1 cellular context compared by ENCODE assay signal in the genomic region with DNA sequence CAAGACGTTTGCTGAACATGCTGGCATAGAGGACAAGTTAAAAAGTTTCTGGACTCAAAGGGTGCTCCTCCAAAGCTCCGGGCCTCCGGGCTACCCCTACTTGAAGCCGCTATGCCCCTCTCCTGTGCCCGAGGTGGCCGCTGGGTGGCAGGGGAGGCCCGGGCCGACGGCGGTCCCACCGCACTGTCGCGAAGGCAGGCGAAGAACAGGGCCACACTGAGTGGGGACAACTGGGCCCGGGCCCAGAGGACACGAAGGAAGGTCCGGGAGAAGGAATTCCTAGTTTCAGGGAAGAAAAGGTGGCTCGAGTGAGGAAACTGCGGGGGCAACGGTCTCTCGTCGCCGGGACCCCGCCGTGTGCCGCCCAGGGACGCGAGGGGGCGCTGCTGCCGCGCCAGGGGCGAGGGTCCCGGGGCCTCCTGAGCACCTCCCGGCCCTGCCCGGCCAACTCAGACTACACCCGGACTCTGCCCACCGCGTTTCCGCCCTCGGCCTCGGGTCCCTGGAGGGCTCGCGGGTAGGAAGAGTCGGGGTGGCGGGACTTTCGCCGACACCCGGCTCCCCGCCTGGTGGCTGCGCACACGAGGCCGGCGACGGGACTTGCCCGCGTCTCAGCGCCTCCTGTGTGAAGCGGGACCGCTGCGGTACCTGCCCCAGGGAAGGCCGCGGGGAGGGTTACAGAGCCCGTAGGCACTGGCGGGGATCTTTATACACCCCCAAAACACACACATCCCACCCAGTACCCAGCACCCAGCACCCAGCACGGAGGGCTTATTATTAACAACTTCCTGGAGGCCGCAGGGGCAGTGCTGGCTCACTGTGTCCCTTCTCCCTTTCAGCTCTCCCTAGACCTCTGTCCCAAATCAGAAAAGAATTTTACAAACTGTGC.
TF ChIP-seq lines count a peak whose summit lies in the region.

No MANE protein-coding gene starts in this region.

TF ChIP-seq in HepG2, 621 proteins besides CTCF, POLR2A, EP300 and RAD21 (continues in another document):
- no peak for TF ChIP-seq ZNF772 (CRISPR knock-in tag; IDR thresholded peaks at IDR 0.05)
- TF ChIP-seq, protein P1, sequence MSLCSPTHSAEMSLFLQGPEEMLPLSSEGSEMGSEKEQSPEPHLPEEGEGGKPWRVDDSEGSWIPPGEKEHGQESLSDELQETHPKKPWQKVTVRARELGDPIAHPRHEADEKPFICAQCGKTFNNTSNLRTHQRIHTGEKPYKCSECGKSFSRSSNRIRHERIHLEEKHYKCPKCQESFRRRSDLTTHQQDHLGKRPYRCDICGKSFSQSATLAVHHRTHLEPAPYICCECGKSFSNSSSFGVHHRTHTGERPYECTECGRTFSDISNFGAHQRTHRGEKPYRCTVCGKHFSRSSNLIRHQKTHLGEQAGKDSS (CRISPR knock-in tag; IDR thresholded peaks at IDR 0.05; ENCODE audit: borderline replicate concordance, low read depth), result peak; percentile 35; the same call in 1 of the 2 replicates
- TF ChIP-seq, protein P2, sequence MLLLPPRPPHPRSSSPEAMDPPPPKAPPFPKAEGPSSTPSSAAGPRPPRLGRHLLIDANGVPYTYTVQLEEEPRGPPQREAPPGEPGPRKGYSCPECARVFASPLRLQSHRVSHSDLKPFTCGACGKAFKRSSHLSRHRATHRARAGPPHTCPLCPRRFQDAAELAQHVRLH (CRISPR knock-in tag; IDR thresholded peaks at IDR 0.05; ENCODE audit: borderline replicate concordance, low read depth), result 0 out of 2 replicates have a peak, but pooled peaks have one; percentile 35
- TF ChIP-seq, protein P3, sequence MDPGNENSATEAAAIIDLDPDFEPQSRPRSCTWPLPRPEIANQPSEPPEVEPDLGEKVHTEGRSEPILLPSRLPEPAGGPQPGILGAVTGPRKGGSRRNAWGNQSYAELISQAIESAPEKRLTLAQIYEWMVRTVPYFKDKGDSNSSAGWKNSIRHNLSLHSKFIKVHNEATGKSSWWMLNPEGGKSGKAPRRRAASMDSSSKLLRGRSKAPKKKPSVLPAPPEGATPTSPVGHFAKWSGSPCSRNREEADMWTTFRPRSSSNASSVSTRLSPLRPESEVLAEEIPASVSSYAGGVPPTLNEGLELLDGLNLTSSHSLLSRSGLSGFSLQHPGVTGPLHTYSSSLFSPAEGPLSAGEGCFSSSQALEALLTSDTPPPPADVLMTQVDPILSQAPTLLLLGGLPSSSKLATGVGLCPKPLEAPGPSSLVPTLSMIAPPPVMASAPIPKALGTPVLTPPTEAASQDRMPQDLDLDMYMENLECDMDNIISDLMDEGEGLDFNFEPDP (CRISPR knock-in tag; conservative IDR thresholded peaks at IDR 0.05), result no peak
- TF ChIP-seq, protein P4, sequence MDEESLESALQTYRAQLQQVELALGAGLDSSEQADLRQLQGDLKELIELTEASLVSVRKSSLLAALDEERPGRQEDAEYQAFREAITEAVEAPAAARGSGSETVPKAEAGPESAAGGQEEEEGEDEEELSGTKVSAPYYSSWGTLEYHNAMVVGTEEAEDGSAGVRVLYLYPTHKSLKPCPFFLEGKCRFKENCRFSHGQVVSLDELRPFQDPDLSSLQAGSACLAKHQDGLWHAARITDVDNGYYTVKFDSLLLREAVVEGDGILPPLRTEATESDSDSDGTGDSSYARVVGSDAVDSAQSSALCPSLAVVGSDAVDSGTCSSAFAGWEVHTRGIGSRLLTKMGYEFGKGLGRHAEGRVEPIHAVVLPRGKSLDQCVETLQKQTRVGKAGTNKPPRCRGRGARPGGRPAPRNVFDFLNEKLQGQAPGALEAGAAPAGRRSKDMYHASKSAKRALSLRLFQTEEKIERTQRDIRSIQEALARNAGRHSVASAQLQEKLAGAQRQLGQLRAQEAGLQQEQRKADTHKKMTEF (CRISPR knock-in tag; IDR thresholded peaks at IDR 0.05), result peak; percentile 52; the same call in 1 of the 2 replicates
- no peak for TF ChIP-seq ZNF746 (CRISPR knock-in tag; IDR thresholded peaks at IDR 0.05)
- TF ChIP-seq, protein P5, sequence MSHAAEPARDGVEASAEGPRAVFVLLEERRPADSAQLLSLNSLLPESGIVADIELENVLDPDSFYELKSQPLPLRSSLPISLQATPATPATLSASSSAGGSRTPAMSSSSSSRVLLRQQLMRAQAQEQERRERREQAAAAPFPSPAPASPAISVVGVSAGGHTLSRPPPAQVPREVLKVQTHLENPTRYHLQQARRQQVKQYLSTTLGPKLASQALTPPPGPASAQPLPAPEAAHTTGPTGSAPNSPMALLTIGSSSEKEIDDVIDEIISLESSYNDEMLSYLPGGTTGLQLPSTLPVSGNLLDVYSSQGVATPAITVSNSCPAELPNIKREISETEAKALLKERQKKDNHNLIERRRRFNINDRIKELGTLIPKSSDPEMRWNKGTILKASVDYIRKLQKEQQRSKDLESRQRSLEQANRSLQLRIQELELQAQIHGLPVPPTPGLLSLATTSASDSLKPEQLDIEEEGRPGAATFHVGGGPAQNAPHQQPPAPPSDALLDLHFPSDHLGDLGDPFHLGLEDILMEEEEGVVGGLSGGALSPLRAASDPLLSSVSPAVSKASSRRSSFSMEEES (CRISPR knock-in tag; IDR thresholded peaks at IDR 0.05), result no peak
- TF ChIP-seq, protein P6, sequence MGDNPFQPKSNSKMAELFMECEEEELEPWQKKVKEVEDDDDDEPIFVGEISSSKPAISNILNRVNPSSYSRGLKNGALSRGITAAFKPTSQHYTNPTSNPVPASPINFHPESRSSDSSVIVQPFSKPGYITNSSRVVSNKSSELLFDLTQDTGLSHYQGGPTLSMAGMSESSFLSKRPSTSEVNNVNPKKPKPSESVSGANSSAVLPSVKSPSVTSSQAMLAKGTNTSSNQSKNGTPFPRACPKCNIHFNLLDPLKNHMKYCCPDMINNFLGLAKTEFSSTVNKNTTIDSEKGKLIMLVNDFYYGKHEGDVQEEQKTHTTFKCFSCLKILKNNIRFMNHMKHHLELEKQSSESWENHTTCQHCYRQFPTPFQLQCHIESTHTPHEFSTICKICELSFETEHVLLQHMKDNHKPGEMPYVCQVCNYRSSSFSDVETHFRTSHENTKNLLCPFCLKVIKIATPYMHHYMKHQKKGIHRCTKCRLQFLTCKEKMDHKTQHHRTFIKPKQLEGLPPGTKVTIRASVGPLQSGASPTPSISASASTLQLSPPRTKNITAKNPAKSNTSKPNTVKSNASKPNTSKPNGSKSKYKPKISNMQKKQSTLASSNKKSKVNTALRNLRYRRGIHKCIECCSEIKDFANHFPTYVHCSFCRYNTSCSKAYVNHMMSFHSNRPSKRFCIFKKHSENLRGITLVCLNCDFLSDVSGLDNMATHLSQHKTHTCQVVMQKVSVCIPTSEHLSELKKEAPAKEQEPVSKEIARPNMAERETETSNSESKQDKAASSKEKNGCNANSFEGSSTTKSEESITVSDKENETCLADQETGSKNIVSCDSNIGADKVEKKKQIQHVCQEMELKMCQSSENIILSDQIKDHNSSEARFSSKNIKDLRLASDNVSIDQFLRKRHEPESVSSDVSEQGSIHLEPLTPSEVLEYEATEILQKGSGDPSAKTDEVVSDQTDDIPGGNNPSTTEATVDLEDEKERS (CRISPR knock-in tag; IDR thresholded peaks at IDR 0.05), result 0 out of 2 replicates have a peak, but pooled peaks have one; percentile 35
- TF ChIP-seq RBM39 (IDR thresholded peaks at IDR 0.05; ENCODE audit: low read depth, low read length, poor library complexity, severe bottlenecking), result no peak
- TF ChIP-seq RELA (CRISPR knock-in tag; IDR thresholded peaks at IDR 0.05), result no peak
- TF ChIP-seq RCOR2 (CRISPR knock-in tag; IDR thresholded peaks at IDR 0.05), result no peak
- peak; percentile 51; the same call in 1 of the 2 replicates for TF ChIP-seq IRF2 (CRISPR knock-in tag; IDR thresholded peaks at IDR 0.05)
- no peak for TF ChIP-seq PRPF4 (IDR thresholded peaks at IDR 0.05; ENCODE audit: low read depth, low read length, poor library complexity, severe bottlenecking)
- no peak for TF ChIP-seq RAD51 (IDR thresholded peaks at IDR 0.05; ENCODE audit: borderline replicate concordance)
- TF ChIP-seq, protein P7, sequence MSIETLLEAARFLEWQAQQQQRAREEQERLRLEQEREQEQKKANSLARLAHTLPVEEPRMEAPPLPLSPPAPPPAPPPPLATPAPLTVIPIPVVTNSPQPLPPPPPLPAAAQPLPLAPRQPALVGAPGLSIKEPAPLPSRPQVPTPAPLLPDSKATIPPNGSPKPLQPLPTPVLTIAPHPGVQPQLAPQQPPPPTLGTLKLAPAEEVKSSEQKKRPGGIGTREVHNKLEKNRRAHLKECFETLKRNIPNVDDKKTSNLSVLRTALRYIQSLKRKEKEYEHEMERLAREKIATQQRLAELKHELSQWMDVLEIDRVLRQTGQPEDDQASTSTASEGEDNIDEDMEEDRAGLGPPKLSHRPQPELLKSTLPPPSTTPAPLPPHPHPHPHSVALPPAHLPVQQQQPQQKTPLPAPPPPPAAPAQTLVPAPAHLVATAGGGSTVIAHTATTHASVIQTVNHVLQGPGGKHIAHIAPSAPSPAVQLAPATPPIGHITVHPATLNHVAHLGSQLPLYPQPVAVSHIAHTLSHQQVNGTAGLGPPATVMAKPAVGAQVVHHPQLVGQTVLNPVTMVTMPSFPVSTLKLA (IDR thresholded peaks at IDR 0.05), result no peak
- TF ChIP-seq KLF6 (CRISPR knock-in tag; IDR thresholded peaks at IDR 0.05), result no peak
- TF ChIP-seq, protein P8, sequence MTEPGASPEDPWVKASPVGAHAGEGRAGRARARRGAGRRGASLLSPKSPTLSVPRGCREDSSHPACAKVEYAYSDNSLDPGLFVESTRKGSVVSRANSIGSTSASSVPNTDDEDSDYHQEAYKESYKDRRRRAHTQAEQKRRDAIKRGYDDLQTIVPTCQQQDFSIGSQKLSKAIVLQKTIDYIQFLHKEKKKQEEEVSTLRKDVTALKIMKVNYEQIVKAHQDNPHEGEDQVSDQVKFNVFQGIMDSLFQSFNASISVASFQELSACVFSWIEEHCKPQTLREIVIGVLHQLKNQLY (CRISPR knock-in tag; IDR thresholded peaks at IDR 0.05), result no peak
- TF ChIP-seq ZNF225 (CRISPR knock-in tag; IDR thresholded peaks at IDR 0.05), result no peak
- TF ChIP-seq SP1 (IDR thresholded peaks at IDR 0.05), result no peak
- TF ChIP-seq SP1 (CRISPR knock-in tag; IDR thresholded peaks at IDR 0.05), result no peak
- TF ChIP-seq FOSL1 (CRISPR knock-in tag; IDR thresholded peaks at IDR 0.05; ENCODE audit: borderline replicate concordance), result no peak
- no peak for TF ChIP-seq RARA (CRISPR knock-in tag; IDR thresholded peaks at IDR 0.05)
- TF ChIP-seq YY1 (IDR thresholded peaks at IDR 0.05; ENCODE audit: insufficient read depth, insufficient replicate concordance, low read depth, low read length), result no peak
- no peak for TF ChIP-seq NFE2L1 (CRISPR knock-in tag; IDR thresholded peaks at IDR 0.05; ENCODE audit: borderline replicate concordance)
- no peak for TF ChIP-seq ZNF292 (CRISPR knock-in tag; IDR thresholded peaks at IDR 0.05; ENCODE audit: borderline replicate concordance, low read depth)
- 0 out of 2 replicates have a peak, but pooled peaks have one; percentile 58 for TF ChIP-seq NRL (CRISPR knock-in tag; IDR thresholded peaks at IDR 0.05; ENCODE audit: borderline replicate concordance)
- TF ChIP-seq NFATC3 (CRISPR knock-in tag; IDR thresholded peaks at IDR 0.05), result no peak
- TF ChIP-seq ZNF138 (CRISPR knock-in tag; IDR thresholded peaks at IDR 0.05; ENCODE audit: low read depth), result no peak
- no peak for TF ChIP-seq ZNF3 (CRISPR knock-in tag; IDR thresholded peaks at IDR 0.05)
- TF ChIP-seq CBX2 (IDR thresholded peaks at IDR 0.05; ENCODE audit: low read depth, low read length), result no peak
- TF ChIP-seq CBX2 (CRISPR knock-in tag; IDR thresholded peaks at IDR 0.05; ENCODE audit: low read depth), result no peak
- TF ChIP-seq, protein P9, sequence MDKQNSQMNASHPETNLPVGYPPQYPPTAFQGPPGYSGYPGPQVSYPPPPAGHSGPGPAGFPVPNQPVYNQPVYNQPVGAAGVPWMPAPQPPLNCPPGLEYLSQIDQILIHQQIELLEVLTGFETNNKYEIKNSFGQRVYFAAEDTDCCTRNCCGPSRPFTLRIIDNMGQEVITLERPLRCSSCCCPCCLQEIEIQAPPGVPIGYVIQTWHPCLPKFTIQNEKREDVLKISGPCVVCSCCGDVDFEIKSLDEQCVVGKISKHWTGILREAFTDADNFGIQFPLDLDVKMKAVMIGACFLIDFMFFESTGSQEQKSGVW (CRISPR knock-in tag; IDR thresholded peaks at IDR 0.05; ENCODE audit: borderline replicate concordance), result no peak
- TF ChIP-seq, protein P10, sequence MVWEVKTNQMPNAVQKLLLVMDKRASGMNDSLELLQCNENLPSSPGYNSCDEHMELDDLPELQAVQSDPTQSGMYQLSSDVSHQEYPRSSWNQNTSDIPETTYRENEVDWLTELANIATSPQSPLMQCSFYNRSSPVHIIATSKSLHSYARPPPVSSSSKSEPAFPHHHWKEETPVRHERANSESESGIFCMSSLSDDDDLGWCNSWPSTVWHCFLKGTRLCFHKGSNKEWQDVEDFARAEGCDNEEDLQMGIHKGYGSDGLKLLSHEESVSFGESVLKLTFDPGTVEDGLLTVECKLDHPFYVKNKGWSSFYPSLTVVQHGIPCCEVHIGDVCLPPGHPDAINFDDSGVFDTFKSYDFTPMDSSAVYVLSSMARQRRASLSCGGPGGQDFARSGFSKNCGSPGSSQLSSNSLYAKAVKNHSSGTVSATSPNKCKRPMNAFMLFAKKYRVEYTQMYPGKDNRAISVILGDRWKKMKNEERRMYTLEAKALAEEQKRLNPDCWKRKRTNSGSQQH (CRISPR knock-in tag; IDR thresholded peaks at IDR 0.05; ENCODE audit: low read depth), result no peak
- TF ChIP-seq, protein P11, sequence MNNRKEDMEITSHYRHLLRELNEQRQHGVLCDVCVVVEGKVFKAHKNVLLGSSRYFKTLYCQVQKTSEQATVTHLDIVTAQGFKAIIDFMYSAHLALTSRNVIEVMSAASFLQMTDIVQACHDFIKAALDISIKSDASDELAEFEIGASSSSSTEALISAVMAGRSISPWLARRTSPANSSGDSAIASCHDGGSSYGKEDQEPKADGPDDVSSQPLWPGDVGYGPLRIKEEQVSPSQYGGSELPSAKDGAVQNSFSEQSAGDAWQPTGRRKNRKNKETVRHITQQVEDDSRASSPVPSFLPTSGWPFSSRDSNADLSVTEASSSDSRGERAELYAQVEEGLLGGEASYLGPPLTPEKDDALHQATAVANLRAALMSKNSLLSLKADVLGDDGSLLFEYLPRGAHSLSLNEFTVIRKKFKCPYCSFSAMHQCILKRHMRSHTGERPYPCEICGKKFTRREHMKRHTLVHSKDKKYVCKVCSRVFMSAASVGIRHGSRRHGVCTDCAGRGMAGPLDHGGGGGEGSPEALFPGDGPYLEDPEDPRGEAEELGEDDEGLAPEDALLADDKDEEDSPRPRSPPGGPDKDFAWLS (CRISPR knock-in tag; IDR thresholded peaks at IDR 0.05; ENCODE audit: borderline replicate concordance), result no peak
- TF ChIP-seq, protein P12, sequence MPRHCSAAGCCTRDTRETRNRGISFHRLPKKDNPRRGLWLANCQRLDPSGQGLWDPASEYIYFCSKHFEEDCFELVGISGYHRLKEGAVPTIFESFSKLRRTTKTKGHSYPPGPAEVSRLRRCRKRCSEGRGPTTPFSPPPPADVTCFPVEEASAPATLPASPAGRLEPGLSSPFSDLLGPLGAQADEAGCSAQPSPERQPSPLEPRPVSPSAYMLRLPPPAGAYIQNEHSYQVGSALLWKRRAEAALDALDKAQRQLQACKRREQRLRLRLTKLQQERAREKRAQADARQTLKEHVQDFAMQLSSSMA (CRISPR knock-in tag; IDR thresholded peaks at IDR 0.05), result no peak
- TF ChIP-seq ZFP36L1 (CRISPR knock-in tag; IDR thresholded peaks at IDR 0.05), result no peak
- TF ChIP-seq NFIB (CRISPR knock-in tag; IDR thresholded peaks at IDR 0.05; ENCODE audit: borderline replicate concordance), result no peak
- no peak for TF ChIP-seq SUZ12 (IDR thresholded peaks at IDR 0.05; ENCODE audit: low read depth, low read length)
- TF ChIP-seq MZF1 (CRISPR knock-in tag; IDR thresholded peaks at IDR 0.05; ENCODE audit: borderline replicate concordance), result no peak
- TF ChIP-seq, protein P13, sequence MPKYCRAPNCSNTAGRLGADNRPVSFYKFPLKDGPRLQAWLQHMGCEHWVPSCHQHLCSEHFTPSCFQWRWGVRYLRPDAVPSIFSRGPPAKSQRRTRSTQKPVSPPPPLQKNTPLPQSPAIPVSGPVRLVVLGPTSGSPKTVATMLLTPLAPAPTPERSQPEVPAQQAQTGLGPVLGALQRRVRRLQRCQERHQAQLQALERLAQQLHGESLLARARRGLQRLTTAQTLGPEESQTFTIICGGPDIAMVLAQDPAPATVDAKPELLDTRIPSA (CRISPR knock-in tag; IDR thresholded peaks at IDR 0.05; ENCODE audit: borderline replicate concordance), result no peak
- TF ChIP-seq ZNF335 (CRISPR knock-in tag; IDR thresholded peaks at IDR 0.05), result no peak
